ENCODE assay signal across 35 cellular contexts in the genomic region with DNA sequence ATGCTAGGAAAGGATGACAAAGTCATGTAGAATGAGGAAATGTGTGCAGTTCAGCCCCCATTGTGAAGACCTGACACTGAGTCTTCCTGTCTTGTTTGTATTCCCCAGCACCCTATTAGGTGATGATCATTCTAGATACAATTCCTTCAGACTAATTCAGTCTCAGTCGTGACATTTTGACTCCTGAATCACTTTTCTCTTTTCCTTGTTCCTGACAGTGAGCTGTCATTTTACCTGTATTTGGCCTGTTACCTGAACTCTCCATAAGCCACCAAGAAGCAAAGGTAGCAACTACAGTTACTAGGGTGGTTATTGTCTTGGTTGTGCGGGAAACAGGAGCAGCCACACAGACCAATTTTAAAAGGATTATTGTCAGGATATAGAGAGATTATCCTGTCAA.
"Had no signal": no experiment of that assay in that cellular context is flagged by ENCODE, and none has a peak within 500 bp of the region (broad histone marks: within the 10 kb centered on the region; RNA-seq: fewer than 3 reads in every experiment).

No MANE protein-coding gene starts in this region.

- H3K4me3 ChIP-seq: MG63 had no signal

- H3K27me3 ChIP-seq: MG63 had no signal

- DNase-seq: Karpas-422, Kasumi-1, MG63, MM.1S, MV-4-11, NCI-H1048, NCI-H1092, NCI-H1092 treated with DMSO at 0.1 percent for 48 hours, NCI-H1105, NCI-H1105 treated with DMSO at 0.1 percent for 48 hours, NCI-H1417, NCI-H1417 treated with DMSO at 0.1 percent for 48 hours, NCI-H1436, NCI-H1436 treated with DMSO at 0.1 percent for 48 hours, NCI-H146, NCI-H1694, NCI-H1694 treated with DMSO at 0.1 percent for 48 hours, NCI-H187, NCI-H187 treated with DMSO at 0.1 percent for 48 hours, NCI-H1930, NCI-H2029, NCI-H2029 treated with DMSO at 0.1 percent for 48 hours, NCI-H2081, NCI-H2081 treated with DMSO at 0.1 percent for 48 hours, NCI-H2107, NCI-H2171, NCI-H2171 treated with DMSO at 0.1 percent for 48 hours, NCI-H2227 treated with DMSO at 0.1 percent for 48 hours, NCI-H226, NCI-H345, NCI-H446, NCI-H446 treated with DMSO at 0.1 percent for 48 hours, NCI-H510A, NCI-H510A treated with DMSO at 0.1 percent for 48 hours, NCI-H524 had no signal

- H3K9me3 ChIP-seq: MG63 had no signal

- H3K36me3 ChIP-seq: MG63 had no signal
